In genomic region chr3:192317564-192317963, GRCh38 we compare ENCODE assay signal across 7 cellular contexts.
"Had no signal": no experiment of that assay in that cellular context is flagged by ENCODE, and none has a peak within 500 bp of the region (broad histone marks: within the 10 kb centered on the region; RNA-seq: fewer than 3 reads in every experiment).

No MANE protein-coding gene starts in this region.

- H3K27ac ChIP-seq: HL-60 had no signal

- H3K4me3 ChIP-seq: GM23338 had no signal

- DNase-seq: H9, HCEC 1CT, HFFc6 had no signal

- ATAC-seq: GM23338, HepG2 had no signal

- FAIRE-seq: H1, HepG2 had no signal
